1 cellular context compared by ENCODE assay signal in the genomic region with DNA sequence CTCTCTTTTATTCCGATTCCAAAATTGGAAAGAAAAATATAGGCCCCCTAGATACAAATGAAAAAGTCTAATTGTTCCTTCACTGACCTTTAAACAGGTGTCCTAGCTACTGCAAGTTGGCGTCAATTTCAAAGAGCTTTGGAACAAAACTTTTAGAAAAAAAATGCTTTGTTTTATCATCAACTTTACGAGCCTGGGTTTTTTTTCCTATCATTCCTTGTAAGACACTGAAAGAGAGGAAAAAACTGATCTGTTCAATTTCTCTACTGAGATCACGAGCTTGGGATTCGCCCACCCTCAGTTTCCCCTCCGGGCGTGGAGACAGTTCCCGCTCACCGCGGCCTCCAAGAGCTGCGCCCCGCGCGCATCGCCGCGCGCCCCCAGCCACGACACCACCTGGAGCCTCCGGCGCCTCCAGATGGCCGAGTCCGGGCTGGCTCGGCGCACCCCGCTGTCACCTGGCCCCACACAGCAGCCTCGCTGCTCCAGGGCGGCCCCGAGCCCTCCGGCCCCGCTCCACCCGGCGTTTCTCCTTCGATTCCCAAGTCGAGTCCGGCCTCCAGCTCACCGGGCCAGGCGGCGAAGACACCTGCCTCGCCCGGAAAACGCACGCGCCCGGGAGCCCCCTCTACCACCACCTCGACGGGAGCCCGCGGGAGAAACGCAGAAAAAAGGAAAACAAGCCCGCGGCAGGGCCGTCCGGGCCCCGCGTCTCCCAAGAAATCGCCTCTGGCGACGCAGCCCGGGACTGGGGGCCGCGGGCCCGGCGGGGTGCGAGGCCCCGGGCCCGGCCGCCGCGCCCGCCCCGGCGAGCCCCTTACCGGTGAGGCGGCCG.
TF ChIP-seq lines count a peak whose summit lies in the region.

No MANE protein-coding gene starts in this region.

TF ChIP-seq in HEK293, 187 proteins besides CTCF, POLR2A, EP300 and RAD21 (continued from another document):
- TF ChIP-seq, protein P1, sequence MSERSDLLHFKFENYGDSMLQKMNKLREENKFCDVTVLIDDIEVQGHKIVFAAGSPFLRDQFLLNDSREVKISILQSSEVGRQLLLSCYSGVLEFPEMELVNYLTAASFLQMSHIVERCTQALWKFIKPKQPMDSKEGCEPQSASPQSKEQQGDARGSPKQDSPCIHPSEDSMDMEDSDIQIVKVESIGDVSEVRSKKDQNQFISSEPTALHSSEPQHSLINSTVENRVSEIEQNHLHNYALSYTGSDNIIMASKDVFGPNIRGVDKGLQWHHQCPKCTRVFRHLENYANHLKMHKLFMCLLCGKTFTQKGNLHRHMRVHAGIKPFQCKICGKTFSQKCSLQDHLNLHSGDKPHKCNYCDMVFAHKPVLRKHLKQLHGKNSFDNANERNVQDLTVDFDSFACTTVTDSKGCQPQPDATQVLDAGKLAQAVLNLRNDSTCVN (tag by site-specific recombination; optimal IDR thresholded peaks at IDR 0.05): peak; percentile 85
- TF ChIP-seq ZFP69B (tag by site-specific recombination; IDR thresholded peaks at IDR 0.05) (peak; percentile 46; the same call in 1 of the 2 replicates), ZNF626 (tag by site-specific recombination; IDR thresholded peaks at IDR 0.05) (no peak), GLIS2 (tag by site-specific recombination; IDR thresholded peaks at IDR 0.05) (peak; percentile 83), ZIC2 (tag by site-specific recombination; IDR thresholded peaks at IDR 0.05) (peak; percentile 45), ZSCAN23 (tag by site-specific recombination; IDR thresholded peaks at IDR 0.05) (no peak), ZBTB20 (tag by site-specific recombination; IDR thresholded peaks at IDR 0.05) (peak; percentile 68; the same call in 1 of the 2 replicates), YY2 (tag by site-specific recombination; IDR thresholded peaks at IDR 0.05) (no peak), ZBTB8A (tag by site-specific recombination; IDR thresholded peaks at IDR 0.05) (peak; percentile 70; the same call in 1 of the 2 replicates), GLIS1 (tag by site-specific recombination; IDR thresholded peaks at IDR 0.05) (peak; percentile 65), SETDB1 (IDR thresholded peaks at IDR 0.05; ENCODE audit: insufficient read length, low read length) (no peak), ZNF335 (tag by site-specific recombination; conservative IDR thresholded peaks at IDR 0.05) (peak; percentile 26), ZEB2 (tag by site-specific recombination; IDR thresholded peaks at IDR 0.05) (0 out of 2 replicates have a peak, but pooled peaks have one; percentile 29)
- TF ChIP-seq, protein P2, sequence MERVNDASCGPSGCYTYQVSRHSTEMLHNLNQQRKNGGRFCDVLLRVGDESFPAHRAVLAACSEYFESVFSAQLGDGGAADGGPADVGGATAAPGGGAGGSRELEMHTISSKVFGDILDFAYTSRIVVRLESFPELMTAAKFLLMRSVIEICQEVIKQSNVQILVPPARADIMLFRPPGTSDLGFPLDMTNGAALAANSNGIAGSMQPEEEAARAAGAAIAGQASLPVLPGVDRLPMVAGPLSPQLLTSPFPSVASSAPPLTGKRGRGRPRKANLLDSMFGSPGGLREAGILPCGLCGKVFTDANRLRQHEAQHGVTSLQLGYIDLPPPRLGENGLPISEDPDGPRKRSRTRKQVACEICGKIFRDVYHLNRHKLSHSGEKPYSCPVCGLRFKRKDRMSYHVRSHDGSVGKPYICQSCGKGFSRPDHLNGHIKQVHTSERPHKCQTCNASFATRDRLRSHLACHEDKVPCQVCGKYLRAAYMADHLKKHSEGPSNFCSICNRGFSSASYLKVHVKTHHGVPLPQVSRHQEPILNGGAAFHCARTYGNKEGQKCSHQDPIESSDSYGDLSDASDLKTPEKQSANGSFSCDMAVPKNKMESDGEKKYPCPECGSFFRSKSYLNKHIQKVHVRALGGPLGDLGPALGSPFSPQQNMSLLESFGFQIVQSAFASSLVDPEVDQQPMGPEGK (tag by site-specific recombination; IDR thresholded peaks at IDR 0.05): peak; percentile 19; the same call in 1 of the 2 replicates
- TF ChIP-seq, protein P3, sequence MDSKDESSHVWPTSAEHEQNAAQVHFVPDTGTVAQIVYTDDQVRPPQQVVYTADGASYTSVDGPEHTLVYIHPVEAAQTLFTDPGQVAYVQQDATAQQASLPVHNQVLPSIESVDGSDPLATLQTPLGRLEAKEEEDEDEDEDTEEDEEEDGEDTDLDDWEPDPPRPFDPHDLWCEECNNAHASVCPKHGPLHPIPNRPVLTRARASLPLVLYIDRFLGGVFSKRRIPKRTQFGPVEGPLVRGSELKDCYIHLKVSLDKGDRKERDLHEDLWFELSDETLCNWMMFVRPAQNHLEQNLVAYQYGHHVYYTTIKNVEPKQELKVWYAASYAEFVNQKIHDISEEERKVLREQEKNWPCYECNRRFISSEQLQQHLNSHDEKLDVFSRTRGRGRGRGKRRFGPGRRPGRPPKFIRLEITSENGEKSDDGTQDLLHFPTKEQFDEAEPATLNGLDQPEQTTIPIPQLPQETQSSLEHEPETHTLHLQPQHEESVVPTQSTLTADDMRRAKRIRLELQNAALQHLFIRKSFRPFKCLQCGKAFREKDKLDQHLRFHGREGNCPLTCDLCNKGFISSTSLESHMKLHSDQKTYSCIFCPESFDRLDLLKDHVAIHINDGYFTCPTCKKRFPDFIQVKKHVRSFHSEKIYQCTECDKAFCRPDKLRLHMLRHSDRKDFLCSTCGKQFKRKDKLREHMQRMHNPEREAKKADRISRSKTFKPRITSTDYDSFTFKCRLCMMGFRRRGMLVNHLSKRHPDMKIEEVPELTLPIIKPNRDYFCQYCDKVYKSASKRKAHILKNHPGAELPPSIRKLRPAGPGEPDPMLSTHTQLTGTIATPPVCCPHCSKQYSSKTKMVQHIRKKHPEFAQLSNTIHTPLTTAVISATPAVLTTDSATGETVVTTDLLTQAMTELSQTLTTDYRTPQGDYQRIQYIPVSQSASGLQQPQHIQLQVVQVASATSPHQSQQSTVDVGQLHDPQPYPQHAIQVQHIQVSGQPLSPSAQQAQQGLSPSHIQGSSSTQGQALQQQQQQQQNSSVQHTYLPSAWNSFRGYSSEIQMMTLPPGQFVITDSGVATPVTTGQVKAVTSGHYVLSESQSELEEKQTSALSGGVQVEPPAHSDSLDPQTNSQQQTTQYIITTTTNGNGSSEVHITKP (tag by site-specific recombination; IDR thresholded peaks at IDR 0.05): peak; percentile 39; the same call in 1 of the 2 replicates
- TF ChIP-seq, protein P4, sequence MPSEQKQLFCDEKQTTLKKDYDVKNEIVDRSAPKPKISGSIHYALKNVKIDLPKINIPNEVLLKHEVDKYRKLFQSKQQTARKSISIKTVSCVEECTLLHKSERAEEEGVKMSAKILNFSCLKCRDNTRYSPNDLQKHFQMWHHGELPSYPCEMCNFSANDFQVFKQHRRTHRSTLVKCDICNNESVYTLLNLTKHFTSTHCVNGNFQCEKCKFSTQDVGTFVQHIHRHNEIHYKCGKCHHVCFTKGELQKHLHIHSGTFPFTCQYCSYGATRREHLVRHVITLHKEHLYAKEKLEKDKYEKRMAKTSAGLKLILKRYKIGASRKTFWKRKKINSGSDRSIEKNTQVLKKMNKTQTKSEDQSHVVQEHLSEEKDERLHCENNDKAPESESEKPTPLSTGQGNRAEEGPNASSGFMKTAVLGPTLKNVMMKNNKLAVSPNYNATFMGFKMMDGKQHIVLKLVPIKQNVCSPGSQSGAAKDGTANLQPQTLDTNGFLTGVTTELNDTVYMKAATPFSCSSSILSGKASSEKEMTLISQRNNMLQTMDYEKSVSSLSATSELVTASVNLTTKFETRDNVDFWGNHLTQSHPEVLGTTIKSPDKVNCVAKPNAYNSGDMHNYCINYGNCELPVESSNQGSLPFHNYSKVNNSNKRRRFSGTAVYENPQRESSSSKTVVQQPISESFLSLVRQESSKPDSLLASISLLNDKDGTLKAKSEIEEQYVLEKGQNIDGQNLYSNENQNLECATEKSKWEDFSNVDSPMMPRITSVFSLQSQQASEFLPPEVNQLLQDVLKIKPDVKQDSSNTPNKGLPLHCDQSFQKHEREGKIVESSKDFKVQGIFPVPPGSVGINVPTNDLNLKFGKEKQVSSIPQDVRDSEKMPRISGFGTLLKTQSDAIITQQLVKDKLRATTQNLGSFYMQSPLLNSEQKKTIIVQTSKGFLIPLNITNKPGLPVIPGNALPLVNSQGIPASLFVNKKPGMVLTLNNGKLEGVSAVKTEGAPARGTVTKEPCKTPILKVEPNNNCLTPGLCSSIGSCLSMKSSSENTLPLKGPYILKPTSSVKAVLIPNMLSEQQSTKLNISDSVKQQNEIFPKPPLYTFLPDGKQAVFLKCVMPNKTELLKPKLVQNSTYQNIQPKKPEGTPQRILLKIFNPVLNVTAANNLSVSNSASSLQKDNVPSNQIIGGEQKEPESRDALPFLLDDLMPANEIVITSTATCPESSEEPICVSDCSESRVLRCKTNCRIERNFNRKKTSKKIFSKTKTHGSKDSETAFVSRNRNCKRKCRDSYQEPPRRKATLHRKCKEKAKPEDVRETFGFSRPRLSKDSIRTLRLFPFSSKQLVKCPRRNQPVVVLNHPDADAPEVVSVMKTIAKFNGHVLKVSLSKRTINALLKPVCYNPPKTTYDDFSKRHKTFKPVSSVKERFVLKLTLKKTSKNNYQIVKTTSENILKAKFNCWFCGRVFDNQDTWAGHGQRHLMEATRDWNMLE (tag by site-specific recombination; conservative IDR thresholded peaks at IDR 0.05; ENCODE audit: low read depth): no peak
- TF ChIP-seq, protein P5, sequence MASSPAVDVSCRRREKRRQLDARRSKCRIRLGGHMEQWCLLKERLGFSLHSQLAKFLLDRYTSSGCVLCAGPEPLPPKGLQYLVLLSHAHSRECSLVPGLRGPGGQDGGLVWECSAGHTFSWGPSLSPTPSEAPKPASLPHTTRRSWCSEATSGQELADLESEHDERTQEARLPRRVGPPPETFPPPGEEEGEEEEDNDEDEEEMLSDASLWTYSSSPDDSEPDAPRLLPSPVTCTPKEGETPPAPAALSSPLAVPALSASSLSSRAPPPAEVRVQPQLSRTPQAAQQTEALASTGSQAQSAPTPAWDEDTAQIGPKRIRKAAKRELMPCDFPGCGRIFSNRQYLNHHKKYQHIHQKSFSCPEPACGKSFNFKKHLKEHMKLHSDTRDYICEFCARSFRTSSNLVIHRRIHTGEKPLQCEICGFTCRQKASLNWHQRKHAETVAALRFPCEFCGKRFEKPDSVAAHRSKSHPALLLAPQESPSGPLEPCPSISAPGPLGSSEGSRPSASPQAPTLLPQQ (tag by site-specific recombination; IDR thresholded peaks at IDR 0.05): 0 out of 2 replicates have a peak, but pooled peaks have one; percentile 43
TF ChIP-seq in HEK293: peak in this region for 13.
